ENCODE assay signal across 21 cellular contexts in the genomic region with DNA sequence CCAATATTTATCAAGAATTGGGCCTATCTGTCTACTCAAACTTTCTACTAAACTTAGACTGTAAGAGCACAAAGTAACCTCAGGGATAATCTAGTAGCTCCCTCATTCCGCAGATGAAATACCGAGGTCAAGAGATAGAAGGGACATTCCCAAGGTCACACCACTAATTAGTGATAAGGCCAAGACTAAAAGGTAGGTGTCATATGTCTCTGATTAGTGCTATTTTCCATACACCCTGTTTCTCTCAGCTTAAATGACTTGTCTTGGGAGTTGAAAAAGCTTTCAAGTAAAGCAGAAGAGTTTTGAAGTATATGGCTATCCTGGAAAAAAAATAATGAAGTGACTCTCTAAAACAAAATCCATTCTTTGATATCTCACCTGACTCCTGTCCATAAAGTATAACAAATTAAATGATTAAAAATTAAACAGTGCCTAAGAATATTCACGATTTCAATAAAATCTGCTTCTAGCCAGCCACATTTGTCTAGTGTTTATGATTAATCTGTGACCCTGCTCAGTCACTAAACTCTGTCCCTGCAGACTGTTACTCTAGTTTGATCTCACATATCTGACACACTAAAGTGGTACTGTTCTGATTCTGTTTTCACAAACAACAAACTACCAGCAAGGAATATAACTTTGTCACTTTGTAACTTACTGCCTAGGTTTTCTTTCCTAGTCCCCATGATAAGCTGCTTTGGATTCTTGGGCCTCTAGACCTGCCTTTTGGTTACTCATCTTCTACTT. TPM values are rescaled to one million over a fixed set of nuclear protein-coding genes. Genes with fewer than 3 reads are reported as not detected.
DNase-seq lines count a peak whose midpoint lies in the region; ATAC-seq and TF ChIP-seq lines count a peak whose summit lies in the region.
"Had no signal": no experiment of that assay in that cellular context is flagged by ENCODE, and none has a peak within 500 bp of the region (broad histone marks: within the 10 kb centered on the region; RNA-seq: fewer than 3 reads in every experiment).

No MANE protein-coding gene starts in this region.

- intact Hi-C loops in CD8-positive, alpha-beta T cell (cut with DNase I, micrococcal nuclease), result no loop called here
- intact Hi-C loops in stomach (cut with DNase I; ENCODE audit: low total_unique reads) (no loop called here), lower leg skin (cut with DNase I; ENCODE audit: low total_unique reads) (no loop called here)

- no peak for ATAC-seq in CD4-positive, CD25-positive, alpha-beta regulatory T cell (ENCODE audit: low read depth in 2 of 2)
- no peak for ATAC-seq in CD8-positive, alpha-beta T cell
- no peak for ATAC-seq in activated CD8-positive, alpha-beta T cell treated with anti-CD3 and anti-CD28 coated beads, Interleukin-2, amount 10 ng/mL, durations not matched to agents 7 days and 5 days
- no peak for ATAC-seq in memory B cell (ENCODE audit: low read depth)

- H3K9me3 Mint-ChIP-seq in CD4-positive, CD25-positive, alpha-beta regulatory T cell, result no peaks in the 10 kb centered on the region
- no peaks in the 10 kb centered on the region for H3K9me3 Mint-ChIP-seq in CD8-positive, alpha-beta T cell
- H3K9me3 Mint-ChIP-seq in activated CD8-positive, alpha-beta T cell treated with anti-CD3 and anti-CD28 coated beads, Interleukin-2, amount 10 ng/mL, durations not matched to agents 7 days and 5 days (ENCODE audit: insufficient read depth), result no peaks in the 10 kb centered on the region
- H3K9me3 Mint-ChIP-seq in memory B cell (no peaks in the 10 kb centered on the region), chondrocyte (ENCODE audit: low read depth) (peaks cover 2% of the 10 kb centered on the region)
- H3K9me3 Mint-ChIP-seq: neural crest cell had no signal

- no peak for TF ChIP-seq EP300 in stomach (IDR thresholded peaks at IDR 0.05)

- H3K4me3 Mint-ChIP-seq in CD4-positive, CD25-positive, alpha-beta regulatory T cell, result peak overlapping the region; percentile 82 to 90 (median 86)
- peak overlapping the region; percentile 64 for H3K4me3 Mint-ChIP-seq in CD8-positive, alpha-beta T cell
- peak overlapping the region; percentile 65 for H3K4me3 Mint-ChIP-seq in activated CD8-positive, alpha-beta T cell treated with anti-CD3 and anti-CD28 coated beads, Interleukin-2, amount 10 ng/mL, durations not matched to agents 7 days and 5 days
- H3K4me3 Mint-ChIP-seq in memory B cell (no peak overlapping the region), chondrocyte (ENCODE audit: unreplicated experiment) (no peak overlapping the region)
- H3K4me3 Mint-ChIP-seq: neural crest cell had no signal

- WGBS in stomach, 5 donors, result 35 to 70% (median 60%) methylated on average over 3 of the region's 3 CpGs
- 70 to 84% methylated on average over 3 of the region's 3 CpGs for WGBS in lower leg skin, 2 donors

- no peaks in the 10 kb centered on the region for H3K9me3 ChIP-seq in CD4-positive, CD25-positive, alpha-beta regulatory T cell (ENCODE audit: control insufficient read depth in 2 of 2, low read length in 2 of 2)
- H3K9me3 ChIP-seq in CD8-positive, alpha-beta T cell (ENCODE audit: low read length), result no peaks in the 10 kb centered on the region
- no peaks in the 10 kb centered on the region for H3K9me3 ChIP-seq in stomach
- H3K9me3 ChIP-seq: BE2C, breast epithelium had no signal

- POLR2A ChIA-PET in CD8-positive, alpha-beta T cell (lab: Charles Lee), result interaction anchor here (0.6 to 1.8 kb wide), 4 partner anchors 8 to 50 kb away, joined by 3 to 7 read pairs (median 4); no protein-coding TSS in a partner anchor
- POLR2A ChIA-PET in activated CD8-positive, alpha-beta T cell treated with anti-CD3 and anti-CD28 coated beads, Interleukin-2, amount 10 ng/mL, durations not matched to agents 7 days and 5 days (lab: Charles Lee), result interaction anchor here (1.1 to 3.5 kb wide), 6 partner anchors 9 to 104 kb away, joined by 3 to 11 read pairs (median 4); partner anchors contain the start of gene GPR174

- peaks cover 14 to 64% (median 40%) of the 10 kb centered on the region in 4 donors for H3K4me1 Mint-ChIP-seq in CD4-positive, CD25-positive, alpha-beta regulatory T cell
- peaks cover 76% of the 10 kb centered on the region for H3K4me1 Mint-ChIP-seq in CD8-positive, alpha-beta T cell (ENCODE audit: low read depth)
- H3K4me1 Mint-ChIP-seq in activated CD8-positive, alpha-beta T cell treated with anti-CD3 and anti-CD28 coated beads, Interleukin-2, amount 10 ng/mL, durations not matched to agents 7 days and 5 days (ENCODE audit: low read depth), result peaks cover 80% of the 10 kb centered on the region
- H3K4me1 Mint-ChIP-seq in memory B cell, result peaks cover 35% of the 10 kb centered on the region
- H3K4me1 Mint-ChIP-seq in chondrocyte (ENCODE audit: low read depth), result no peaks in the 10 kb centered on the region

- no peak for TF ChIP-seq CTCF in CD8-positive, alpha-beta T cell (IDR thresholded peaks at IDR 0.05)
- TF ChIP-seq CTCF in chondrocyte (IDR thresholded peaks at IDR 0.05), result no peak
- TF ChIP-seq CTCF in stomach (IDR thresholded peaks at IDR 0.05), result no peak
- no peak for TF ChIP-seq CTCF in lower leg skin (IDR thresholded peaks at IDR 0.05)

- H3K27me3 Mint-ChIP-seq in CD4-positive, CD25-positive, alpha-beta regulatory T cell, result no peaks in the 10 kb centered on the region
- H3K27me3 Mint-ChIP-seq in CD8-positive, alpha-beta T cell (ENCODE audit: low read depth), result no peaks in the 10 kb centered on the region
- H3K27me3 Mint-ChIP-seq in activated CD8-positive, alpha-beta T cell treated with anti-CD3 and anti-CD28 coated beads, Interleukin-2, amount 10 ng/mL, durations not matched to agents 7 days and 5 days (ENCODE audit: low read depth), result no peaks in the 10 kb centered on the region
- no peaks in the 10 kb centered on the region for H3K27me3 Mint-ChIP-seq in memory B cell
- no peaks in the 10 kb centered on the region for H3K27me3 Mint-ChIP-seq in chondrocyte (ENCODE audit: low read depth)
- H3K27me3 Mint-ChIP-seq: progenitor cell of endocrine pancreas had no signal

- peaks cover 15% of the 10 kb centered on the region for H3K36me3 ChIP-seq in CD4-positive, CD25-positive, alpha-beta regulatory T cell (ENCODE audit: control insufficient read depth, insufficient read depth, low read length)
- peaks cover 4% of the 10 kb centered on the region for H3K36me3 ChIP-seq in CD8-positive, alpha-beta T cell (ENCODE audit: insufficient read depth, low read length)
- H3K36me3 ChIP-seq in stomach, result no peaks in the 10 kb centered on the region
- H3K36me3 ChIP-seq: BE2C, breast epithelium had no signal

- peak overlapping the region; percentile 99 for H3K4me3 ChIP-seq in CD4-positive, CD25-positive, alpha-beta regulatory T cell (ENCODE audit: low read depth, low read length)
- peak overlapping the region; percentile 40 for H3K4me3 ChIP-seq in CD8-positive, alpha-beta T cell (ENCODE audit: low read depth, low read length)
- H3K4me3 ChIP-seq in stomach (no peak overlapping the region), lower leg skin (ENCODE audit: low read depth, poor library complexity, severe bottlenecking) (no peak overlapping the region)
- H3K4me3 ChIP-seq: breast epithelium had no signal

- peak overlapping the region; percentile 89 to 100 (median 92) for H3K27ac Mint-ChIP-seq in CD4-positive, CD25-positive, alpha-beta regulatory T cell
- peak overlapping the region; percentile 94 for H3K27ac Mint-ChIP-seq in CD8-positive, alpha-beta T cell
- H3K27ac Mint-ChIP-seq in activated CD8-positive, alpha-beta T cell treated with anti-CD3 and anti-CD28 coated beads, Interleukin-2, amount 10 ng/mL, durations not matched to agents 7 days and 5 days, result peak overlapping the region; percentile 84
- peak overlapping the region; percentile 67 for H3K27ac Mint-ChIP-seq in memory B cell
- H3K27ac Mint-ChIP-seq in chondrocyte (ENCODE audit: unreplicated experiment), result no peak overlapping the region
- H3K27ac Mint-ChIP-seq: progenitor cell of endocrine pancreas had no signal

- CTCF ChIA-PET in CD8-positive, alpha-beta T cell (lab: Charles Lee), result no interaction called here
- CTCF ChIA-PET in activated CD8-positive, alpha-beta T cell treated with anti-CD3 and anti-CD28 coated beads, Interleukin-2, amount 10 ng/mL, durations not matched to agents 7 days and 5 days (lab: Charles Lee), result interaction anchor here (1.3 kb wide), 1 partner anchor 115 kb away, joined by 3 read pairs; no protein-coding TSS in a partner anchor

- TF ChIP-seq POLR2A in stomach (IDR thresholded peaks at IDR 0.05) (no peak), lower leg skin (IDR thresholded peaks at IDR 0.05) (no peak)

- peaks cover 7% of the 10 kb centered on the region for H3K36me3 Mint-ChIP-seq in CD4-positive, CD25-positive, alpha-beta regulatory T cell
- H3K36me3 Mint-ChIP-seq in CD8-positive, alpha-beta T cell, result peaks cover 53% of the 10 kb centered on the region
- peaks cover 59% of the 10 kb centered on the region for H3K36me3 Mint-ChIP-seq in activated CD8-positive, alpha-beta T cell treated with anti-CD3 and anti-CD28 coated beads, Interleukin-2, amount 10 ng/mL, durations not matched to agents 7 days and 5 days (ENCODE audit: low read depth)
- peaks cover 25% of the 10 kb centered on the region for H3K36me3 Mint-ChIP-seq in memory B cell
- no peaks in the 10 kb centered on the region for H3K36me3 Mint-ChIP-seq in chondrocyte (ENCODE audit: low read depth)

- DNase-seq in CD4-positive, CD25-positive, alpha-beta regulatory T cell, result no peak
- no peak for DNase-seq in CD8-positive, alpha-beta T cell
- DNase-seq in activated CD8-positive, alpha-beta T cell treated with anti-CD3 and anti-CD28 coated beads, Interleukin-2, amount 10 ng/mL, durations not matched to agents 7 days and 5 days, result no peak
- DNase-seq in memory B cell (ENCODE audit: low spot score in 2 of 2) (no peak), NCI-H345 (lab: John Stamatoyannopoulos, UW) (no peak), chondrocyte (ENCODE audit: low spot score) (no peak), stomach (no peak), lower leg skin (ENCODE audit: low spot score in 2 of 2) (no peak)
- DNase-seq: BE2C; erythroblast; foreskin melanocyte; HCEC 1CT; hypothalamus; NCI-H1436 treated with DMSO at 0.1 percent for 48 hours; NCI-H526 treated with DMSO at 0.1 percent for 48 hours; stimulated activated CD4-positive, alpha-beta T cell treated with anti-CD3 and anti-CD28 coated beads, Interleukin-2, amount 100 ng/mL, for 24 hours had no signal

- H3K27me3 ChIP-seq in CD4-positive, CD25-positive, alpha-beta regulatory T cell (ENCODE audit: control insufficient read depth, insufficient read depth, low read length), result no peaks in the 10 kb centered on the region
- no peaks in the 10 kb centered on the region for H3K27me3 ChIP-seq in CD8-positive, alpha-beta T cell (ENCODE audit: insufficient read depth, low read length)
- no peaks in the 10 kb centered on the region for H3K27me3 ChIP-seq in stomach
- H3K27me3 ChIP-seq: BE2C had no signal

- peak overlapping the region; percentile 84 for H3K27ac ChIP-seq in CD4-positive, CD25-positive, alpha-beta regulatory T cell (ENCODE audit: insufficient read depth, low read length, poor library complexity, severe bottlenecking)
- peak overlapping the region; percentile 55 for H3K27ac ChIP-seq in CD8-positive, alpha-beta T cell (ENCODE audit: low read depth, low read length)
- no peak overlapping the region for H3K27ac ChIP-seq in stomach

- peaks cover 71% of the 10 kb centered on the region for H3K4me1 ChIP-seq in CD4-positive, CD25-positive, alpha-beta regulatory T cell (ENCODE audit: control insufficient read depth, insufficient read depth, low read length, poor library complexity, severe bottlenecking)
- peaks cover 73% of the 10 kb centered on the region for H3K4me1 ChIP-seq in CD8-positive, alpha-beta T cell (ENCODE audit: insufficient read depth, low read length)
- no peaks in the 10 kb centered on the region for H3K4me1 ChIP-seq in stomach
- H3K4me1 ChIP-seq: BE2C, breast epithelium had no signal

RNA-seq across cellular contexts. Expression of gene GPR174, which starts 10.3 kb away (rescaled TPM):
- 58.3 TPM for total RNA-seq in CD4-positive, CD25-positive, alpha-beta regulatory T cell
- polyA plus RNA-seq in CD4-positive, CD25-positive, alpha-beta regulatory T cell, result 10 to 100 TPM in 1 of 4 donors, 1 to 10 TPM in 3; 6.3 to 14.8 (median 7.6) TPM
- total RNA-seq in CD8-positive, alpha-beta T cell, result 10 to 100 TPM; 34.9 to 36.5 TPM
- 10 to 100 TPM; 19.8 to 20.0 TPM for total RNA-seq in activated CD8-positive, alpha-beta T cell treated with anti-CD3 and anti-CD28 coated beads, Interleukin-2, amount 10 ng/mL, durations not matched to agents 7 days and 5 days
- not detected in 3 replicates for total RNA-seq in chondrocyte
- total RNA-seq in stomach, result 1 to 10 TPM in 2 of 5 donors, under 1 TPM in 1, not detected in 2; under 0.01 to 9.6 (median 4.6) TPM
- polyA plus RNA-seq in stomach, result under 1 TPM in 2 of 3 donors, not detected in 1; 0.13 to 0.76 TPM
- under 1 TPM in 3 of 4 donors, not detected in 1; 0.20 to 0.52 (median 0.30) TPM for total RNA-seq in lower leg skin
- total RNA-seq: dermis microvascular lymphatic vessel endothelial cell, kidney epithelial cell, neural crest cell, progenitor cell of endocrine pancreas had no signal

Comparison
In these comparisons a context has a peak if more than half of its experiments do, and no peak if none do; other contexts are left out.
1. H3K27ac ChIP-seq: peak in CD4-positive, CD25-positive, alpha-beta regulatory T cell (single experiment) and CD8-positive, alpha-beta T cell (single experiment); none in stomach (0 of 5).
2. H3K4me3 ChIP-seq: peak in CD4-positive, CD25-positive, alpha-beta regulatory T cell (single experiment) and CD8-positive, alpha-beta T cell (single experiment); none in stomach (0 of 4) and lower leg skin (single experiment).
3. H3K4me3 Mint-ChIP-seq: peak in CD4-positive, CD25-positive, alpha-beta regulatory T cell (4 of 4), CD8-positive, alpha-beta T cell (single experiment) and activated CD8-positive, alpha-beta T cell treated with anti-CD3 and anti-CD28 coated beads, Interleukin-2, amount 10 ng/mL, durations not matched to agents 7 days and 5 days (single experiment); none in memory B cell (single experiment) and chondrocyte (single experiment).